6 cellular contexts compared by ENCODE assay signal in the genomic region with DNA sequence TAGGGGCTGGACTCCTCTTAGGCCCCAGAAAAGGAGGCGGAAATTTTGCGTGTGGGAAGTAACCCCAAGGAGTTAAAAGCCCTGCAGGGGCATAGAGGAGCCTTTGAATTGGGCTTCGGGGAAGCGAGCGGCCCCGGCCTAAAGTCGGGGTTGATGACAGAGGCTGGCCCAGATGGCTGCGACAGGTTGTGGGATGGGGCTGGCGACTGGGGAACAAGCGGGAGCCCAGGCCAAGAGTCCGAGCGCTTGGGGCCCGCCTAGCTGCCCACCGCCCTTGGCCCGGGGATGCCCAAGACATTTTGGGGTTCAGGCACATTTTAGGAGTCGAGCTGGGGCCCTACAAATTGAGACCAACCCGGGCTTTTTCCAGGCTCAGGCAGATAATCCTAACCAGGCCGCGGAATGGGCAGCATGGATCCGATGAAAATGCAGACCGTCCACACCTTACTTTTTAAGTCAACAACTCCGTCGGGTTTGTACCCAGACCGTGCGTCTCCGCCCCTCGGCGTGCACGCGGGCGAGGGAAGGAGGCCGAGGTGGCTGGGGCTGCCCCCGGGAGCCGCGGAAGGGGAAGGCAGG. TPM values are rescaled to one million over a fixed set of nuclear protein-coding genes. Genes with fewer than 3 reads are reported as not detected.
DNase-seq lines count a peak whose midpoint lies in the region; ATAC-seq lines count a peak whose summit lies in the region.

No MANE protein-coding gene starts in this region.

- H3K27me3 ChIP-seq in NT2/D1 (ENCODE audit: insufficient read depth, insufficient read length): no peaks in the 10 kb centered on the region

- H3K27ac Mint-ChIP-seq in stimulated activated effector memory CD8-positive, alpha-beta T cell treated with anti-CD3 and anti-CD28 coated beads, Interleukin-12 subunit alpha, Interleukin-12 subunit beta, amount 100 ng/mL, for 72 hours: no peak overlapping the region

- DNase-seq in NT2/D1 (ENCODE audit: low read depth, low spot score) (no peak), 8988T (no peak)
- DNase-seq in stimulated activated effector memory CD8-positive, alpha-beta T cell treated with anti-CD3 and anti-CD28 coated beads, Interleukin-12 subunit alpha, Interleukin-12 subunit beta, amount 100 ng/mL, for 72 hours (ENCODE audit: low spot score in 2 of 2): no peak

- no peaks in the 10 kb centered on the region for H3K36me3 Mint-ChIP-seq in stimulated activated effector memory CD8-positive, alpha-beta T cell treated with anti-CD3 and anti-CD28 coated beads, Interleukin-12 subunit alpha, Interleukin-12 subunit beta, amount 100 ng/mL, for 72 hours

- H3K9me3 ChIP-seq in NT2/D1 (ENCODE audit: insufficient read depth, low read length): no peaks in the 10 kb centered on the region

- peak overlapping the region; percentile 90 for H3K9ac ChIP-seq in NT2/D1 (ENCODE audit: insufficient read length, low read depth)

- H3K4me3 Mint-ChIP-seq in stimulated activated effector memory CD8-positive, alpha-beta T cell treated with anti-CD3 and anti-CD28 coated beads, Interleukin-12 subunit alpha, Interleukin-12 subunit beta, amount 100 ng/mL, for 72 hours: peak overlapping the region; percentile 63

- peak overlapping the region; percentile 78 for H3K4me3 ChIP-seq in NT2/D1 (ENCODE audit: insufficient read length, low read depth)

- peaks cover 23% of the 10 kb centered on the region for H3K4me1 Mint-ChIP-seq in stimulated activated effector memory CD8-positive, alpha-beta T cell treated with anti-CD3 and anti-CD28 coated beads, Interleukin-12 subunit alpha, Interleukin-12 subunit beta, amount 100 ng/mL, for 72 hours

- ATAC-seq in esophagus mucosa (peak; percentile 21), HG02588 (IDR thresholded peaks at IDR 0.05; ENCODE audit: unreplicated experiment) (no peak), HG02678 (IDR thresholded peaks at IDR 0.05; ENCODE audit: unreplicated experiment) (no peak)
- peak; percentile 60 for ATAC-seq in stimulated activated effector memory CD8-positive, alpha-beta T cell treated with anti-CD3 and anti-CD28 coated beads, Interleukin-12 subunit alpha, Interleukin-12 subunit beta, amount 100 ng/mL, for 72 hours

- H3K36me3 ChIP-seq in NT2/D1 (ENCODE audit: insufficient read depth, insufficient read length, low read length): peaks cover 23% of the 10 kb centered on the region

- no peaks in the 10 kb centered on the region for H3K9me3 Mint-ChIP-seq in stimulated activated effector memory CD8-positive, alpha-beta T cell treated with anti-CD3 and anti-CD28 coated beads, Interleukin-12 subunit alpha, Interleukin-12 subunit beta, amount 100 ng/mL, for 72 hours

- H3K4me1 ChIP-seq in NT2/D1 (ENCODE audit: insufficient read depth, insufficient read length): peaks cover 9% of the 10 kb centered on the region

RNA-seq across cellular contexts. Expression of gene RTKN, which starts 0.5 kb away (rescaled TPM):
- total RNA-seq in esophagus mucosa: 18.3 TPM

RNA-seq across cellular contexts. Expression of gene INO80B, which starts 13.7 kb away (rescaled TPM):
- total RNA-seq in esophagus mucosa: 22.6 TPM

RNA-seq across cellular contexts. Expression of gene WBP1, which starts 17.0 kb away (rescaled TPM):
- total RNA-seq in esophagus mucosa: 30.6 TPM

RNA-seq across cellular contexts. Expression of gene WDR54, which starts 19.7 kb away (rescaled TPM):
- 4.3 TPM for total RNA-seq in esophagus mucosa

RNA-seq across cellular contexts. Expression of gene C2orf81, which starts 19.8 kb away (rescaled TPM):
- 0.56 TPM for total RNA-seq in esophagus mucosa

Comparison
In these comparisons a context has a peak if more than half of its experiments do, and no peak if none do; other contexts are left out.
1. ATAC-seq: peak in esophagus mucosa (single experiment) and stimulated activated effector memory CD8-positive, alpha-beta T cell treated with anti-CD3 and anti-CD28 coated beads, Interleukin-12 subunit alpha, Interleukin-12 subunit beta, amount 100 ng/mL, for 72 hours (single experiment); none in HG02588 (single experiment) and HG02678 (single experiment).